Comparison of ENCODE assay signal across 8 cellular contexts in genomic region chr9:62532777-62533173, GRCh38.
DNase-seq lines count a peak whose midpoint lies in the region; ATAC-seq and TF ChIP-seq lines count a peak whose summit lies in the region.
"Not testable (repeated sequence)": the region's sequence is repeated elsewhere in the genome, so short reads cannot be mapped to it uniquely, and the experiment has no call there.

No MANE protein-coding gene starts in this region.

- CTCF ChIA-PET in AG04449 (lab: Yijun Ruan, JAX): not testable (repeated sequence)

- not testable (repeated sequence) for H3K9me3 ChIP-seq in HUES64 (ENCODE audit: insufficient read depth, low read depth, low read length); WERI-Rb-1 (ENCODE audit: severe bottlenecking)

- peak overlapping the region; percentile 78 for H3K4me3 Mint-ChIP-seq in activated T-helper 17 cell treated with anti-CD3 and anti-CD28 coated beads, Interleukin-2, amount 50 U/mL, for 72 hours

- POLR2A ChIA-PET in AG04449 (lab: Yijun Ruan, JAX): not testable (repeated sequence)

- H3K9ac ChIP-seq in HUES64 (ENCODE audit: low read depth, low read length): not testable (repeated sequence)

- TF ChIP-seq CTCF in AG04449 (IDR thresholded peaks at IDR 0.05; ENCODE audit: insufficient read depth, low read length, missing control alignments); WERI-Rb-1 (IDR thresholded peaks at IDR 0.05; ENCODE audit: low read depth, low read length); retinal pigment epithelial cell (conservative IDR thresholded peaks at IDR 0.05; ENCODE audit: low read depth, low read length): not testable (repeated sequence)

- H3K4me3 ChIP-seq in AG04449 (ENCODE audit: low read depth, low read length) (peak overlapping the region; percentile 38), HUES64 (ENCODE audit: low read length) (peak overlapping the region; percentile 37; the same call in 1 of the 2 replicates), WERI-Rb-1 (ENCODE audit: low read depth, low read length) (0 out of 2 replicates have a peak overlapping the region, but pooled peaks have one; percentile 18), retinal pigment epithelial cell (ENCODE audit: low read length) (peak overlapping the region; percentile 29)

- H3K27ac ChIP-seq in HUES64 (ENCODE audit: low read depth, low read length); WERI-Rb-1: not testable (repeated sequence)

- H3K4me1 ChIP-seq in HUES64 (ENCODE audit: insufficient read depth, low read length): not testable (repeated sequence)

- not testable (repeated sequence) for H3K27me3 Mint-ChIP-seq in activated T-helper 17 cell treated with anti-CD3 and anti-CD28 coated beads, Interleukin-2, amount 50 U/mL, for 72 hours

- not testable (repeated sequence) for DNase-seq in AG04449 (ENCODE audit: low read depth, low spot score); retinal pigment epithelial cell (ENCODE audit: low read depth)
- DNase-seq in WERI-Rb-1 (peak; percentile 34), Right ventricle myocardium superior (peak; percentile 49), left lobe of liver (ENCODE audit: low spot score) (peak; percentile 50)
- peak; percentile 8 for DNase-seq in central memory CD4-positive, alpha-beta T cell

- not testable (repeated sequence) for H3K36me3 ChIP-seq in HUES64 (ENCODE audit: insufficient read depth, low read length); WERI-Rb-1

- not testable (repeated sequence) for H3K9me3 Mint-ChIP-seq in activated T-helper 17 cell treated with anti-CD3 and anti-CD28 coated beads, Interleukin-2, amount 50 U/mL, for 72 hours

- not testable (repeated sequence) for H3K36me3 Mint-ChIP-seq in activated T-helper 17 cell treated with anti-CD3 and anti-CD28 coated beads, Interleukin-2, amount 50 U/mL, for 72 hours (ENCODE audit: low read depth)

- not testable (repeated sequence) for ATAC-seq in activated T-helper 17 cell treated with anti-CD3 and anti-CD28 coated beads, Interleukin-2, amount 50 U/mL, for 72 hours (replicated peaks); Right ventricle myocardium superior (ENCODE audit: poor library complexity); left lobe of liver

- WGBS in HUES64: 87% methylated on average over 3 of the region's 16 CpGs

- H3K4me1 Mint-ChIP-seq in activated T-helper 17 cell treated with anti-CD3 and anti-CD28 coated beads, Interleukin-2, amount 50 U/mL, for 72 hours: not testable (repeated sequence)

- intact Hi-C loops in Right ventricle myocardium superior (cut with DNase I): not testable (repeated sequence)

- H3K27me3 ChIP-seq in HUES64 (ENCODE audit: insufficient read depth, low read length); WERI-Rb-1 (ENCODE audit: insufficient read depth, low read depth, severe bottlenecking): not testable (repeated sequence)

- not testable (repeated sequence) for H3K27ac Mint-ChIP-seq in activated T-helper 17 cell treated with anti-CD3 and anti-CD28 coated beads, Interleukin-2, amount 50 U/mL, for 72 hours
